8 cellular contexts compared by ENCODE assay signal in genomic region chr17:77959216-77959925, GRCh38. TPM values are rescaled to one million over a fixed set of nuclear protein-coding genes. Genes with fewer than 3 reads are reported as not detected.
DNase-seq lines count a peak whose midpoint lies in the region; ATAC-seq, FAIRE-seq and TF ChIP-seq lines count a peak whose summit lies in the region.

No MANE protein-coding gene starts in this region.

- intact Hi-C loops in HCT116 (cut with micrococcal nuclease): loop anchor here (5.0 kb wide), 1 partner anchor 187 kb away; no protein-coding TSS in a partner anchor
- intact Hi-C loops in body of pancreas (cut with DNase I): no loop called here
- intact Hi-C loops in kidney (cut with DNase I): no loop called here

- H3K9ac ChIP-seq in HCT116 (ENCODE audit: low read length): peak overlapping the region; percentile 65
- peak overlapping the region; percentile 67 for H3K9ac ChIP-seq in SK-N-MC (ENCODE audit: insufficient read length)
- H3K9ac ChIP-seq in kidney (ENCODE audit: low read length in 2 of 2): peak overlapping the region; percentile 27 to 29

- RAD21 ChIA-PET in HCT116 (lab: Charles Lee; ENCODE audit: low non-redundant PET in 1 of 2, low total read pairs in 2 of 2, uncharacterized antibody in 2 of 2, unreplicated experiment in 2 of 2): no interaction called here

- H3K4me3 ChIP-seq in BJ (ENCODE audit: low read depth, low read length) (peak overlapping the region; percentile 69), HCT116 (replicated peaks in 1 of 2; ENCODE audit: low read depth in 1 of 2, low read length in 2 of 2) (peak overlapping the region; percentile 62 to 67), SK-N-MC (peak overlapping the region; percentile 88), body of pancreas (peak overlapping the region; percentile 22 to 49), kidney (ENCODE audit: low read length in 2 of 2) (peak overlapping the region; percentile 69 to 78)

- H3K36me3 ChIP-seq in BJ (ENCODE audit: control insufficient read depth, insufficient read depth, low read length): no peaks in the 10 kb centered on the region
- no peaks in the 10 kb centered on the region for H3K36me3 ChIP-seq in HCT116 (ENCODE audit: control insufficient read depth in 1 of 2, insufficient read depth in 2 of 2, low read length in 2 of 2)
- H3K36me3 ChIP-seq in SK-N-MC (ENCODE audit: insufficient read depth, low read length): no peaks in the 10 kb centered on the region
- no peaks in the 10 kb centered on the region for H3K36me3 ChIP-seq in body of pancreas (replicated peaks in 1 of 2; ENCODE audit: insufficient read depth in 1 of 2, low read depth in 2 of 2)
- no peaks in the 10 kb centered on the region for H3K36me3 ChIP-seq in kidney (ENCODE audit: control insufficient read depth in 1 of 2, insufficient read depth in 2 of 2, low read length in 2 of 2)

- H3K9me2 ChIP-seq in HCT116 (ENCODE audit: insufficient read depth): no peaks in the 10 kb centered on the region

- no peak overlapping the region for H2AFZ ChIP-seq in HCT116 (ENCODE audit: low read depth, low read length, poor library complexity, severe bottlenecking)

- peaks cover 2% of the 10 kb centered on the region for H3K27me3 ChIP-seq in BJ (ENCODE audit: control insufficient read depth, insufficient read depth, low read length)
- H3K27me3 ChIP-seq in HCT116 (ENCODE audit: insufficient read depth, low read length): no peaks in the 10 kb centered on the region
- H3K27me3 ChIP-seq in body of pancreas: no peaks in the 10 kb centered on the region

- H3K79me2 ChIP-seq in HCT116 (ENCODE audit: insufficient read depth, low read length): peaks cover 49% of the 10 kb centered on the region

- TF ChIP-seq POLR2A in HCT116 (IDR thresholded peaks at IDR 0.05; ENCODE audit: borderline replicate concordance, extremely low read depth, insufficient read depth, insufficient read length) (no peak), body of pancreas (IDR thresholded peaks at IDR 0.05) (no peak)

- H3K9me3 ChIP-seq in HCT116 (ENCODE audit: control insufficient read depth in 1 of 2, insufficient read depth in 1 of 2, low read depth in 1 of 2, low read length in 2 of 2) (peaks cover 0 to 4% of the 10 kb centered on the region in 2 experiments; a peak in 1 of 4 replicates), SK-N-MC (ENCODE audit: low read depth, low read length) (no peaks in the 10 kb centered on the region), body of pancreas (no peaks in the 10 kb centered on the region), kidney (ENCODE audit: control insufficient read depth in 1 of 2, low read length in 2 of 2) (no peaks in the 10 kb centered on the region)

- TF ChIP-seq CTCF in BJ (IDR thresholded peaks at IDR 0.05; ENCODE audit: insufficient read depth, low read depth, low read length): no peak
- no peak for TF ChIP-seq CTCF in HCT116 (IDR thresholded peaks at IDR 0.05 in 2 of 3, conservative IDR thresholded peaks at IDR 0.05 in 1 of 3; ENCODE audit: borderline replicate concordance in 1 of 3, insufficient read depth in 1 of 3, low read depth in 2 of 3, low read length in 2 of 3)
- no peak for TF ChIP-seq CTCF in body of pancreas (IDR thresholded peaks at IDR 0.05)
- no peak for TF ChIP-seq CTCF in kidney (IDR thresholded peaks at IDR 0.05; ENCODE audit: borderline replicate concordance, extremely low read depth, insufficient read depth)

- POLR2A ChIA-PET in BJ (lab: Charles Lee) (no interaction called here), HCT116 (lab: Charles Lee) (interaction anchor here (1.2 kb wide), 2 partner anchors 58 to 227 kb away, joined by 5 to 7 read pairs; partner anchors contain the start of genes AFMID and TK1)

- no peaks in the 10 kb centered on the region for H4K20me1 ChIP-seq in HCT116 (ENCODE audit: insufficient read depth)

- no TSS peak for BruUV-seq in HCT116 (replicated peaks; lab: Mats Ljungman, UMichigan)

- FAIRE-seq in kidney (lab: Jason Lieb, UNC): no peak

- WGBS in body of pancreas, 2 donors: 1% methylated on average over 16 to 69 of the region's 75 CpGs

- no peak for DNase-seq in BJ (ENCODE audit: low read depth)
- DNase-seq in HCT116 (ENCODE audit: low read depth, low spot score): no peak
- no peak for DNase-seq in SK-N-MC (ENCODE audit: low read depth, low spot score)
- peak in 3 of 4 donors; percentile 22 to 46 (median 28) for DNase-seq in body of pancreas
- DNase-seq in kidney: no peak
- peak; percentile 18 to 19 for DNase-seq in stimulated activated CD4-positive, alpha-beta T cell treated with anti-CD3 and anti-CD28 coated beads, Interleukin-2, amount 100 ng/mL, for 48 hours
- DNase-seq in T1000 (lab: John Stamatoyannopoulos, UW): no peak

- no peak for TF ChIP-seq RAD21 in HCT116 (IDR thresholded peaks at IDR 0.05; ENCODE audit: low read depth)

- peak overlapping the region; percentile 75; the same call in 1 of the 2 replicates for H3K27ac ChIP-seq in HCT116 (ENCODE audit: low read depth, low read length)
- H3K27ac ChIP-seq in SK-N-MC: no peak overlapping the region
- peak overlapping the region in 3 of 4 donors; percentile 47 to 83 (median 51) for H3K27ac ChIP-seq in body of pancreas
- H3K27ac ChIP-seq in kidney (ENCODE audit: low read depth in 2 of 2, low read length in 2 of 2): no peak overlapping the region

- CTCF ChIA-PET in BJ (lab: Yijun Ruan, JAX): interaction anchor here (0.6 to 1.4 kb wide), 4 partner anchors 9 to 417 kb away, joined by 3 to 7 read pairs (median 4); no protein-coding TSS in a partner anchor
- CTCF ChIA-PET in HCT116 (lab: Charles Lee): interaction anchor here (1.2 to 1.4 kb wide), 2 partner anchors 18 to 50 kb away, joined by 3 to 5 read pairs; no protein-coding TSS in a partner anchor

- H3K4me1 ChIP-seq in HCT116 (ENCODE audit: control insufficient read depth in 1 of 2, insufficient read depth in 2 of 2, low read length in 2 of 2) (peaks cover 15 to 19% of the 10 kb centered on the region in 2 experiments), body of pancreas (peaks cover 27% of the 10 kb centered on the region), kidney (ENCODE audit: control insufficient read depth in 1 of 2, insufficient read depth in 1 of 2, low read depth in 1 of 2, low read length in 2 of 2) (peaks cover 0 to 14% of the 10 kb centered on the region in 2 donors)

- peak overlapping the region; percentile 88 for H3K4me2 ChIP-seq in HCT116 (ENCODE audit: low read length)

- ATAC-seq in HCT116 (peak; percentile 2), body of pancreas (no peak), HG03196 (IDR thresholded peaks at IDR 0.05; ENCODE audit: unreplicated experiment) (no peak)

TF ChIP-seq in HCT116, 20 proteins besides CTCF, POLR2A, EP300 and RAD21 (continues in another document):
- TF ChIP-seq ELF1 (IDR thresholded peaks at IDR 0.05; ENCODE audit: borderline replicate concordance, low read depth) (no peak), ZFX (IDR thresholded peaks at IDR 0.05) (peak; percentile 57), YY1 (IDR thresholded peaks at IDR 0.05; ENCODE audit: extremely low read depth, insufficient replicate concordance, low read depth, low read length) (no peak), REST (IDR thresholded peaks at IDR 0.05; ENCODE audit: low read depth) (no peak), TCF7L2 (IDR thresholded peaks at IDR 0.05; ENCODE audit: borderline replicate concordance, extremely low read depth, insufficient read depth, insufficient read length) (peak; percentile 22), ZBTB33 (IDR thresholded peaks at IDR 0.05; ENCODE audit: extremely low read depth, insufficient replicate concordance, low read length) (no peak), CEBPB (IDR thresholded peaks at IDR 0.05; ENCODE audit: low read depth) (no peak)

RNA-seq across cellular contexts. Expression of gene TNRC6C, which starts 0.9 kb away (rescaled TPM):
- polyA plus RNA-seq in BJ (2011; rRNA removed) (0.91 and 1.7 TPM in 2 replicates), kidney (ENCODE audit: insufficient read depth, low read depth, low replicate concordance) (1.9 TPM)
- 7.7 and 17.2 TPM in 2 replicates for polyA minus RNA-seq in BJ (2011; rRNA and poly(A)+ RNA removed)
- total RNA-seq in HCT116 (2021; ENCODE audit: unreplicated experiment) (23.4 TPM), body of pancreas (10 to 100 TPM in 1 of 2 donors, 1 to 10 TPM in 1; 4.9 to 13.5 TPM), kidney (29.4 TPM)
- polyA plus RNA-seq in HCT116 (2012): 6.7 and 7.1 TPM in 2 replicates

Comparison
In these comparisons a context has a peak if more than half of its experiments do, and no peak if none do; other contexts are left out.
1. DNase-seq: peak in body of pancreas (3 of 4) and stimulated activated CD4-positive, alpha-beta T cell treated with anti-CD3 and anti-CD28 coated beads, Interleukin-2, amount 100 ng/mL, for 48 hours (2 of 2); none in BJ (single experiment), HCT116 (single experiment), SK-N-MC (single experiment), kidney (single experiment) and T1000 (single experiment).
2. H3K4me3 ChIP-seq: peak in every context shown above with its lines; median percentile 88 in SK-N-MC; 74 in kidney; 69 in BJ; 64 in HCT116; 36 in body of pancreas.
3. H3K27ac ChIP-seq: peak in HCT116 (single experiment) and body of pancreas (3 of 4); none in SK-N-MC (single experiment) and kidney (0 of 2).
4. Peak in every context shown above with its lines, with median percentiles within 50 percentile points of each other: H3K9ac ChIP-seq.